2 cellular contexts compared by ENCODE assay signal in the genomic region with DNA sequence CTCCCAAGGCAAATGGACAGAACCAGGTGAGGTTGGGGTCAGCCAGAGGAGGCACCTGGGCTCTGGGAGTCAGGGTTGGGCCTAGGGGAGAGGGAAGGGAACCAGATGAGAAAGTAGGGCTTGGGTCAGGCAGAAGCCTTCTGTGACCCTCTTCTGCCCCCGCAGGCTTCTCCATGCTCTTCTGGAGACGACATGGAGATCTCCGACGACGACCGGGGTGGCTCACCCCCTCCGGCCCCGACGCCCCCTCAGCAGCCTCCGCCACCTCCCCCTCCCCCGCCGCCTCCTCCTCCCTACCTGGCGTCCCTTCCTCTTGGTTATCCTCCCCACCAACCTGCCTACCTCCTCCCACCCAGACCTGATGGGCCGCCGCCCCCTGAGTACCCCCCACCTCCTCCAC.
TF ChIP-seq lines count a peak whose summit lies in the region.

No MANE protein-coding gene starts in this region.

TF ChIP-seq in HEK293, 187 proteins besides CTCF, POLR2A, EP300 and RAD21 (continued from another document):
- TF ChIP-seq, protein P1, sequence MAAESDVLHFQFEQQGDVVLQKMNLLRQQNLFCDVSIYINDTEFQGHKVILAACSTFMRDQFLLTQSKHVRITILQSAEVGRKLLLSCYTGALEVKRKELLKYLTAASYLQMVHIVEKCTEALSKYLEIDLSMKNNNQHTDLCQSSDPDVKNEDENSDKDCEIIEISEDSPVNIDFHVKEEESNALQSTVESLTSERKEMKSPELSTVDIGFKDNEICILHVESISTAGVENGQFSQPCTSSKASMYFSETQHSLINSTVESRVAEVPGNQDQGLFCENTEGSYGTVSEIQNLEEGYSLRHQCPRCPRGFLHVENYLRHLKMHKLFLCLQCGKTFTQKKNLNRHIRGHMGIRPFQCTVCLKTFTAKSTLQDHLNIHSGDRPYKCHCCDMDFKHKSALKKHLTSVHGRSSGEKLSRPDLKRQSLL (tag by site-specific recombination; IDR thresholded peaks at IDR 0.05): peak; percentile 60; the same call in 1 of the 2 replicates
- TF ChIP-seq REPIN1 (tag by site-specific recombination; IDR thresholded peaks at IDR 0.05; ENCODE audit: low read depth) (no peak), EGR2 (tag by site-specific recombination; IDR thresholded peaks at IDR 0.05; ENCODE audit: low read depth) (peak; percentile 47; the same call in 1 of the 2 replicates)

TF ChIP-seq in GM12891, 5 proteins besides CTCF, POLR2A, EP300 and RAD21 (continued from another document):
- no peak for TF ChIP-seq SPI1 (IDR thresholded peaks at IDR 0.05; ENCODE audit: low read depth, low read length)
TF ChIP-seq in GM12891: peak in this region for 0.
